In the genomic region with DNA sequence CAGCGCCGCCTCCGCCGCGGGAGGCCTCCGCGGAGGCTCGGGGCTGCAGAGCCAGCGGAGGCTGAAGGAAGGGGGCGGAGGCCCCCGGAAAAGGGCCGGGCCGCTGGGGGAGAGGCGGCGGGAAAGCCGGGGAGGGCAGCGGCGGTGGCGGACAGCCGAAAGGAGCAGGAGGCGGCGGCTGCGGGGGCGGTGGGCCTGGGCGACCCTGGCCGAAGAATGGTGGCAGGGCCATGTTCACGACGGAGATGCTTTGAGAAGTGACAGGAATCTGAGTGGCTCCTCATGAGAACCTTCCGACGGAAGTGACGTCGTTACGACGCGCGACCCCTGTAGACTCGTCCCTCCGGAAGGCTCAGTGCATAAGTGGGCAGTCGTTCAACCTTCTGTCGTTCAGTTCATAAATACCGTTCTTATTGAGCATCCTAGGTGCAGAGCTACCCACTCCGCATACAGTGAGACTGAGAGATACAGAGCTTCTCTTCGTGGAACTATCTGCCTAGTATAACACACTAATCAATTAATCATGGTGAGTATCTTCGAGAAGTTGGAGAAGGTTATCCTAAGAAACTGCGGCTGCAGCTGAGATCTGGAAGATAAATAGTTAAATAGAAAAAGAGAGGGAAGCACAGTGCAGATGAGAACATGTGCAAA, we compare ENCODE assay signal across 8 cellular contexts. TPM values are rescaled to one million over a fixed set of nuclear protein-coding genes. Genes with fewer than 3 reads are reported as not detected.
A peak's percentile ranks its signal among the peaks of the same experiment; 100 is the strongest.
DNase-seq lines count a peak whose midpoint lies in the region; ATAC-seq and TF ChIP-seq lines count a peak whose summit lies in the region.

A gene with protein sequence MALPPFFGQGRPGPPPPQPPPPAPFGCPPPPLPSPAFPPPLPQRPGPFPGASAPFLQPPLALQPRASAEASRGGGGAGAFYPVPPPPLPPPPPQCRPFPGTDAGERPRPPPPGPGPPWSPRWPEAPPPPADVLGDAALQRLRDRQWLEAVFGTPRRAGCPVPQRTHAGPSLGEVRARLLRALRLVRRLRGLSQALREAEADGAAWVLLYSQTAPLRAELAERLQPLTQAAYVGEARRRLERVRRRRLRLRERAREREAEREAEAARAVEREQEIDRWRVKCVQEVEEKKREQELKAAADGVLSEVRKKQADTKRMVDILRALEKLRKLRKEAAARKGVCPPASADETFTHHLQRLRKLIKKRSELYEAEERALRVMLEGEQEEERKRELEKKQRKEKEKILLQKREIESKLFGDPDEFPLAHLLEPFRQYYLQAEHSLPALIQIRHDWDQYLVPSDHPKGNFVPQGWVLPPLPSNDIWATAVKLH (minus strand): TSS at position 259 of the 651 bp plus-strand sequence. CDS start 27 bp downstream, at position 232.

- no peak for TF ChIP-seq EP300 in Ishikawa (IDR thresholded peaks at IDR 0.05; ENCODE audit: borderline replicate concordance)

- ATAC-seq in GM21528 (IDR thresholded peaks at IDR 0.05; ENCODE audit: low FRiP score, unreplicated experiment) (peak; percentile 85), PC-3 (peak; percentile 83)

- H4K20me1 ChIP-seq in PC-3 (ENCODE audit: low read length), result peaks cover 2% of the 10 kb centered on the region; the same call in 1 of the 2 replicates

- H3K9me3 ChIP-seq in PC-3 (ENCODE audit: low read length), result no peaks in the 10 kb centered on the region
- H3K9me3 ChIP-seq in esophagus (ENCODE audit: control insufficient read depth in 2 of 2, insufficient read depth in 1 of 2, low read depth in 1 of 2, low read length in 1 of 2), result no peaks in the 10 kb centered on the region
- H3K9me3 ChIP-seq in mucosa of stomach (ENCODE audit: control insufficient read depth, low read length), result no peaks in the 10 kb centered on the region

- intact Hi-C loops in PC-3 (cut with micrococcal nuclease), result no loop called here

- TSS peak; percentile 98 for BruUV-seq in PC-3 (replicated peaks; lab: Mats Ljungman, UMichigan)

- WGBS in esophagus, 2 donors, result 1% methylated on average over 34 to 45 of the region's 45 CpGs

- H3K4me1 ChIP-seq in PC-3 (ENCODE audit: insufficient read depth, low read length) (peaks cover 5% of the 10 kb centered on the region; the same call in 1 of the 2 replicates), esophagus (ENCODE audit: control insufficient read depth in 2 of 2, insufficient read depth in 2 of 2, low read length in 1 of 2) (no peaks in the 10 kb centered on the region), mucosa of stomach (ENCODE audit: control insufficient read depth, insufficient read depth, low read length) (peaks cover 3% of the 10 kb centered on the region)

- H3F3A ChIP-seq in PC-3 (ENCODE audit: low read length, unreplicated experiment), result no peaks in the 10 kb centered on the region

- CTCF ChIA-PET in PC-3 (lab: Charles Lee), result no interaction called here

- H3K4me3 ChIP-seq in PC-3 (ENCODE audit: low read length), result peak within 1 kb of the TSS; percentile 72
- peak within 1 kb of the TSS; percentile 80 to 82 for H3K4me3 ChIP-seq in esophagus (ENCODE audit: low read depth in 1 of 2, low read length in 2 of 2)
- peak within 1 kb of the TSS; percentile 82 for H3K4me3 ChIP-seq in mucosa of stomach (ENCODE audit: low read length)

- H3K27ac ChIP-seq in PC-3 (ENCODE audit: low read length) (no peak within 1 kb of the TSS), esophagus (ENCODE audit: low read depth in 2 of 2, low read length in 1 of 2) (peak within 1 kb of the TSS; percentile 89)

- TF ChIP-seq RAD21 in Ishikawa (IDR thresholded peaks at IDR 0.05; ENCODE audit: low read depth), result no peak

- H3K79me2 ChIP-seq in PC-3 (ENCODE audit: low read length), result peaks cover 24% of the 10 kb centered on the region

- H2AFZ ChIP-seq in PC-3 (ENCODE audit: low read length), result peak within 1 kb of the TSS; percentile 79

- POLR2A ChIA-PET in PC-3 (lab: Charles Lee; ENCODE audit: unreplicated experiment), result no interaction called here

- H3K27me3 ChIP-seq in PC-3 (ENCODE audit: low read length) (no peaks in the 10 kb centered on the region), esophagus (ENCODE audit: control insufficient read depth in 1 of 2, insufficient read depth in 2 of 2, low read length in 2 of 2) (no peaks in the 10 kb centered on the region), mucosa of stomach (ENCODE audit: control insufficient read depth, insufficient read depth, low read length) (no peaks in the 10 kb centered on the region)

- peak within 1 kb of the TSS; percentile 92 for H3K4me2 ChIP-seq in PC-3 (ENCODE audit: low read length)

- DNase-seq in DMS 273 (lab: John Stamatoyannopoulos, UW; ENCODE audit: unreplicated experiment) (peak; percentile 95), PC-3 (peak; percentile 85)
- peak; percentile 80 for DNase-seq in activated T-cell treated with anti-CD3 and anti-CD28 coated beads, Interleukin-2, amount 50 U/mL, for 1 hour
- DNase-seq in stimulated activated CD8-positive, alpha-beta memory T cell treated with anti-CD3 and anti-CD28 coated beads, Interleukin-7, amount 100 ng/mL, for 1 hour (ENCODE audit: low read depth in 2 of 2), result peak; percentile 60 to 64

- H3K9me2 ChIP-seq in PC-3 (replicated peaks; ENCODE audit: low read length), result no peaks in the 10 kb centered on the region

- no peak for TF ChIP-seq CTCF in PC-3 (conservative IDR thresholded peaks at IDR 0.05; ENCODE audit: low read depth, low read length)

- H3K9ac ChIP-seq in PC-3 (ENCODE audit: low read length), result peak within 1 kb of the TSS; percentile 84
- peak within 1 kb of the TSS; percentile 84 for H3K9ac ChIP-seq in mucosa of stomach (ENCODE audit: low read length)

- H3K36me3 ChIP-seq in PC-3 (ENCODE audit: low read depth, low read length) (peaks cover 8% of the 10 kb centered on the region; the same call in 1 of the 2 replicates), esophagus (ENCODE audit: control insufficient read depth in 2 of 2, insufficient read depth in 2 of 2, low read length in 1 of 2) (peaks cover 0 to 3% of the 10 kb centered on the region in 2 donors), mucosa of stomach (ENCODE audit: control insufficient read depth, insufficient read depth, low read length) (no peaks in the 10 kb centered on the region)

TF ChIP-seq in Ishikawa, 13 proteins besides CTCF, POLR2A, EP300 and RAD21:
- TF ChIP-seq TAF1 (IDR thresholded peaks at IDR 0.05; ENCODE audit: low read depth) (peak; percentile 92), TCF12 (IDR thresholded peaks at IDR 0.05; ENCODE audit: low read depth) (no peak), TEAD4 (IDR thresholded peaks at IDR 0.05) (peak; percentile 45; the same call in 1 of the 2 replicates), ZBTB7A (IDR thresholded peaks at IDR 0.05; ENCODE audit: low read depth) (peak; percentile 74; the same call in 1 of the 2 replicates), EGR1 (IDR thresholded peaks at IDR 0.05) (peak; percentile 78), CREB1 (IDR thresholded peaks at IDR 0.05; ENCODE audit: low read depth) (peak; percentile 87), YY1 (IDR thresholded peaks at IDR 0.05; ENCODE audit: low read depth) (peak; percentile 51; the same call in 1 of the 2 replicates)
- TF ChIP-seq, protein P1, sequence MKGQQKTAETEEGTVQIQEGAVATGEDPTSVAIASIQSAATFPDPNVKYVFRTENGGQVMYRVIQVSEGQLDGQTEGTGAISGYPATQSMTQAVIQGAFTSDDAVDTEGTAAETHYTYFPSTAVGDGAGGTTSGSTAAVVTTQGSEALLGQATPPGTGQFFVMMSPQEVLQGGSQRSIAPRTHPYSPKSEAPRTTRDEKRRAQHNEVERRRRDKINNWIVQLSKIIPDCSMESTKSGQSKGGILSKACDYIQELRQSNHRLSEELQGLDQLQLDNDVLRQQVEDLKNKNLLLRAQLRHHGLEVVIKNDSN (IDR thresholded peaks at IDR 0.05), result no peak
- TF ChIP-seq, protein P2, sequence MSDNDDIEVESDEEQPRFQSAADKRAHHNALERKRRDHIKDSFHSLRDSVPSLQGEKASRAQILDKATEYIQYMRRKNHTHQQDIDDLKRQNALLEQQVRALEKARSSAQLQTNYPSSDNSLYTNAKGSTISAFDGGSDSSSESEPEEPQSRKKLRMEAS (IDR thresholded peaks at IDR 0.05), result peak; percentile 41; the same call in 1 of the 2 replicates

RNA-seq across cellular contexts. Expression of the gene that starts here (rescaled TPM):
- 9.5 and 13.7 TPM in 2 replicates for total RNA-seq in PC-3 (2014; rRNA removed)
- polyA plus RNA-seq in esophagus, result 10 to 100 TPM; 11.9 to 17.8 TPM
